25 cellular contexts compared by ENCODE assay signal in the genomic region with DNA sequence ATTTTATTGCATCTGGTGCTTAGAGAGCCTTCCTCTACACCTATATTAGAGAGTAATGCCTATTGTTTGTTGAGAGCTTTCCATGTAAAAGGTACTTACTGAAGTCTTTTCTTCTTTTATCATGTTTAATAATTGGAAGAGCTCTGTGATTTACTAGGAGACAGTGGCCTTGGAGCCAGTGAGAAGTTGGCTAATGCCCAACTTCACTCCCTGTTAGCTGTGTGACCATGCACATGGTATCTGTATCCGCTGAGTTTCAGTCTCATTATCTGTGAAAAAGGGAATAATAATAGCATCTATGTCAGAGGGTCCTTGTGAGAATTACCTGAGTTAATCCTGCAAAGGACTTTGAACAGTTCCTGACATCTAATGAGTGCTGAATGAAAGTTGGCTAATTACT.
"Had no signal": no experiment of that assay in that cellular context is flagged by ENCODE, and none has a peak within 500 bp of the region (broad histone marks: within the 10 kb centered on the region; RNA-seq: fewer than 3 reads in every experiment).

No MANE protein-coding gene starts in this region.

- H3K4me3 ChIP-seq: esophagus squamous epithelium, gastroesophageal sphincter, lower lobe of right lung, neural progenitor cell, psoas muscle, suprapubic skin, tibial nerve had no signal

- H3K4me2 ChIP-seq: neural progenitor cell had no signal

- H3K4me1 ChIP-seq: esophagus squamous epithelium, gastroesophageal sphincter, lower lobe of right lung, psoas muscle, tibial nerve had no signal

- H2AFZ ChIP-seq: neural progenitor cell, parathyroid adenoma had no signal

- ATAC-seq: activated CD8-positive, alpha-beta memory T cell treated with anti-CD3 and anti-CD28 coated beads, Interleukin-2, amount 10 ng/mL, durations not matched to agents 7 days and 5 days; activated CD8-positive, alpha-beta T cell treated with anti-CD3 and anti-CD28 coated beads, Interleukin-2, amount 10 ng/mL, durations not matched to agents 7 days and 5 days; activated naive CD8-positive, alpha-beta T cell treated with anti-CD3 and anti-CD28 coated beads, Interleukin-2, amount 50 U/mL, for 24 hours; gastroesophageal sphincter; left colon; lower lobe of right lung; natural killer cell; psoas muscle; T-helper 17 cell; WTC11 had no signal

- DNase-seq: activated CD4-positive, alpha-beta T cell treated with anti-CD3 and anti-CD28 coated beads for 1 hour; activated CD8-positive, alpha-beta memory T cell treated with anti-CD3 and anti-CD28 coated beads, Interleukin-2, amount 10 ng/mL, durations not matched to agents 7 days and 5 days; activated CD8-positive, alpha-beta T cell treated with anti-CD3 and anti-CD28 coated beads, Interleukin-2, amount 10 ng/mL, durations not matched to agents 7 days and 5 days; activated naive CD8-positive, alpha-beta T cell treated with anti-CD3 and anti-CD28 coated beads, Interleukin-2, amount 50 U/mL, for 24 hours; activated T-cell treated with anti-CD3 and anti-CD28 coated beads, Interleukin-2, amount 50 U/mL, for 48 hours; dermis blood vessel endothelial cell; effector CD4-positive, alpha-beta T cell; esophagus squamous epithelium; hippocampal formation; kidney; left colon; lower lobe of right lung; mesendoderm; natural killer cell; occipital lobe; psoas muscle; stimulated activated naive CD4-positive, alpha-beta T cell; T-helper 17 cell had no signal

- H3K36me3 ChIP-seq: gastroesophageal sphincter, lower lobe of right lung, neural progenitor cell had no signal

- FAIRE-seq: bronchial epithelial cell had no signal

- H3K9me3 ChIP-seq: esophagus squamous epithelium, gastroesophageal sphincter, lower lobe of right lung, suprapubic skin, tibial nerve had no signal

- H3K9ac ChIP-seq: neural progenitor cell, parathyroid adenoma had no signal

- H3K27ac ChIP-seq: esophagus squamous epithelium, gastroesophageal sphincter, lower lobe of right lung, neural progenitor cell, parathyroid adenoma, psoas muscle, suprapubic skin, tibial nerve had no signal

- H3K27me3 ChIP-seq: esophagus squamous epithelium, gastroesophageal sphincter, neural progenitor cell, suprapubic skin, tibial nerve had no signal
